Comparison of ENCODE assay signal across 11 cellular contexts in the genomic region with DNA sequence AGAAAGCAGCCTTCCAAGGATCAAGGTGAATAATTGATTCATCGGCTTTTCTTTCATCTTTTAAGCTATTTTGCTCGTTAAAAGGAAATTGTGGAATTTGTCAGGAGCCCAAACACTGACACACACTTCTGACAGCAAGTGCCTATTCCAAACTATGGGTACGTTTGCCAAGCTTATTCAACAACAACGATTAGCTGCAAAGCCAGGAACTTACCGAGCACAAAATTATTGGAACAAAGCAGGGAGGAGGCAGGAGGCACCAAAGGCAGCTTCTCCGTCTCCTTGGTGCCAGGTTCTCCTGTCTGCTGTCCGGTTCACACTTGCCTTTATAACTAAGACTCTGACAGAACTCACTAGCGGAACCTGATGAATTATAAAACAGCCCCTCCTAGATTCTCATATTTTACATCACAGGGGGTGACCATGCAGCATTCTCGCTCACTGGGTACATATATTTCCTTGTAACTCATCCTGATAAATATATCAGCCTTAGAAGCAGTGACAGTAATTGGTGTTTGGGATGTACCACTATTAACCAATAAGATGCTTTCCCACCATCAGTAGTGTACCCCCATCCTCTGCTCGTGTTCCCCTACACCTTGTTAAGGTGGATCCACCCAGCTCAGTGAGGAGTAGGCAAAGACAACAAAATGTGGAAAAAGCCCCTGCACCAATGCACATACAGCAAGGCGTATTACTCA.
DNase-seq lines count a peak whose midpoint lies in the region; ATAC-seq and TF ChIP-seq lines count a peak whose summit lies in the region.
"Had no signal": no experiment of that assay in that cellular context is flagged by ENCODE, and none has a peak within 500 bp of the region (broad histone marks: within the 10 kb centered on the region; RNA-seq: fewer than 3 reads in every experiment).

No MANE protein-coding gene starts in this region.

- H2BK20ac ChIP-seq in H9 (ENCODE audit: low read depth, low read length, poor library complexity, severe bottlenecking), result no peak overlapping the region

- peak; percentile 47 for DNase-seq in Ammon's horn (ENCODE audit: low spot score)
- no peak for DNase-seq in MM.1S
- DNase-seq in cerebellum (ENCODE audit: low spot score), result peak; percentile 19
- peak; percentile 16 for DNase-seq in occipital lobe (lab: John Stamatoyannopoulos, UW)
- DNase-seq in H9, result no peak
- no peak for DNase-seq in NCI-H187 treated with DMSO at 0.1 percent for 48 hours (lab: John Stamatoyannopoulos, UW)
- no peak for DNase-seq in effector memory CD4-positive, alpha-beta T cell
- DNase-seq: Right ventricle myocardium superior; stimulated activated CD8-positive, alpha-beta memory T cell treated with anti-CD3 and anti-CD28 coated beads, Interleukin-4, amount 100 ng/mL, for 48 hours had no signal

- no peaks in the 10 kb centered on the region for H3K36me3 Mint-ChIP-seq in H9 (ENCODE audit: insufficient read depth in 1 of 3, low read depth in 3 of 3)

- no peak for TF ChIP-seq CTCF in MM.1S (IDR thresholded peaks at IDR 0.05; ENCODE audit: low read length)
- no peak for TF ChIP-seq CTCF in H9 (conservative IDR thresholded peaks at IDR 0.05)

- H3K4me2 ChIP-seq in MM.1S (ENCODE audit: low read depth, low read length) (peak overlapping the region; percentile 75), H9 (ENCODE audit: insufficient read depth, insufficient read length, low read length) (no peak overlapping the region)

- H3K23me2 ChIP-seq in H9 (ENCODE audit: insufficient read length, low read depth, low read length, poor library complexity, severe bottlenecking), result no peaks in the 10 kb centered on the region

- H4K91ac ChIP-seq in H9 (ENCODE audit: insufficient read length, low read depth, low read length), result no peak overlapping the region

- H3K36me3 ChIP-seq in MM.1S (replicated peaks; ENCODE audit: insufficient read depth, low read length), result no peaks in the 10 kb centered on the region
- H3K36me3 ChIP-seq in effector memory CD4-positive, alpha-beta T cell (ENCODE audit: control insufficient read depth, insufficient read depth, low read length), result no peaks in the 10 kb centered on the region

- no peak overlapping the region for H3K56ac ChIP-seq in H9 (ENCODE audit: insufficient read length, low read depth, low read length)

- WGBS in H9 (ENCODE audit: extremely low coverage, insufficient read length, low lambda C conversion rate), result no CpG with 5 or more reads among the region's 11 CpGs

- H3K27ac ChIP-seq in MM.1S (ENCODE audit: low read length) (no peak overlapping the region), H9 (ENCODE audit: insufficient read length, low read depth, low read length) (no peak overlapping the region)
- H3K27ac ChIP-seq in effector memory CD4-positive, alpha-beta T cell (ENCODE audit: insufficient read depth, low read length, poor library complexity, severe bottlenecking), result no peak overlapping the region
- H3K27ac ChIP-seq: epithelial cell of prostate had no signal

- H2BK12ac ChIP-seq in H9 (ENCODE audit: insufficient read length, low read depth, low read length), result no peak overlapping the region

- H2BK5ac ChIP-seq in H9 (ENCODE audit: insufficient read length, low read length), result no peak overlapping the region

- H3K79me2 ChIP-seq in MM.1S (ENCODE audit: low read length), result no peaks in the 10 kb centered on the region
- H3K79me2 ChIP-seq in H9 (ENCODE audit: insufficient read depth, low read length), result no peaks in the 10 kb centered on the region

- no peak overlapping the region for H3K23ac ChIP-seq in H9 (ENCODE audit: insufficient read length, low read depth, low read length)

- no peak overlapping the region for H2AFZ ChIP-seq in MM.1S (ENCODE audit: low read length)
- H2AFZ ChIP-seq in H9 (ENCODE audit: low read length), result no peak overlapping the region

- H4K5ac ChIP-seq in H9 (ENCODE audit: insufficient read length, low read depth, low read length), result no peak overlapping the region

- H3K4me1 ChIP-seq in MM.1S (ENCODE audit: low read length) (no peaks in the 10 kb centered on the region; the same call in 1 of the 2 replicates), H9 (ENCODE audit: insufficient read depth, low read length) (peaks cover 5% of the 10 kb centered on the region; the same call in 1 of the 2 replicates)
- H3K4me1 ChIP-seq in effector memory CD4-positive, alpha-beta T cell (ENCODE audit: control insufficient read depth, insufficient read depth, low read length, poor library complexity, severe bottlenecking), result no peaks in the 10 kb centered on the region

- no peak overlapping the region for H3K18ac ChIP-seq in H9 (ENCODE audit: insufficient read length, low read depth, low read length)

- no peak overlapping the region for H4K8ac ChIP-seq in H9 (replicated peaks; ENCODE audit: insufficient read length, low read depth, low read length)

- H2AK5ac ChIP-seq in H9 (ENCODE audit: insufficient read length, low read length), result no peak overlapping the region

- H3F3A ChIP-seq in MM.1S (ENCODE audit: insufficient read depth, low read length), result no peaks in the 10 kb centered on the region

- H3K4me3 ChIP-seq in MM.1S (ENCODE audit: low read length), result peak overlapping the region; percentile 66
- H3K4me3 ChIP-seq in effector memory CD4-positive, alpha-beta T cell (ENCODE audit: insufficient read depth, low read depth, low read length, poor library complexity, severe bottlenecking), result no peak overlapping the region

- H3K27me3 Mint-ChIP-seq in H9 (ENCODE audit: low read depth), result no peaks in the 10 kb centered on the region

- ATAC-seq in GM19467 (IDR thresholded peaks at IDR 0.05; ENCODE audit: unreplicated experiment), result no peak

- H2BK15ac ChIP-seq in H9 (ENCODE audit: low read depth, low read length), result no peak overlapping the region

- H3T11ph ChIP-seq in H9 (ENCODE audit: low read length), result no peak overlapping the region

- no peak overlapping the region for H3K4me3 Mint-ChIP-seq in H9

- no peaks in the 10 kb centered on the region for H3K79me1 ChIP-seq in H9 (ENCODE audit: insufficient read depth, low read depth, low read length, poor library complexity, severe bottlenecking)

- H3K9me3 ChIP-seq in MM.1S (replicated peaks; ENCODE audit: insufficient read depth, low read length), result no peaks in the 10 kb centered on the region
- no peaks in the 10 kb centered on the region for H3K9me3 ChIP-seq in H9 (ENCODE audit: control insufficient read depth, low read depth, low read length)
- no peaks in the 10 kb centered on the region for H3K9me3 ChIP-seq in effector memory CD4-positive, alpha-beta T cell (ENCODE audit: control insufficient read depth, low read length)

- no peak overlapping the region for H3K4ac ChIP-seq in H9 (ENCODE audit: low read depth, low read length)

- no peak overlapping the region for H2BK120ac ChIP-seq in H9 (ENCODE audit: low read depth, low read length, poor library complexity, severe bottlenecking)

- H4K20me1 ChIP-seq in MM.1S (ENCODE audit: insufficient read depth, low read length) (no peaks in the 10 kb centered on the region), H9 (ENCODE audit: control insufficient read depth, insufficient read depth, insufficient read length) (peaks cover 2% of the 10 kb centered on the region)

- H3K4me1 Mint-ChIP-seq in H9, result peaks cover 22 to 26% of the 10 kb centered on the region in 2 experiments

- no peaks in the 10 kb centered on the region for H3K9me3 Mint-ChIP-seq in H9

- H3K27ac Mint-ChIP-seq in H9, result peak overlapping the region in 1 of 3 experiments; percentile 27; a peak in 1 of 7 replicates

- H3K27me3 ChIP-seq in MM.1S (replicated peaks; ENCODE audit: insufficient read depth, low read length), result no peaks in the 10 kb centered on the region
- H3K27me3 ChIP-seq in H9 (ENCODE audit: insufficient read depth, low read length), result no peaks in the 10 kb centered on the region
- no peaks in the 10 kb centered on the region for H3K27me3 ChIP-seq in effector memory CD4-positive, alpha-beta T cell (replicated peaks; ENCODE audit: control insufficient read depth, insufficient read depth, low read length, poor library complexity, severe bottlenecking)

- no peak overlapping the region for H3K14ac ChIP-seq in H9 (ENCODE audit: insufficient read depth, low read length)

- no peaks in the 10 kb centered on the region for H3K9me2 ChIP-seq in MM.1S (replicated peaks; ENCODE audit: insufficient read depth, low read length)

- no peak overlapping the region for H3K9ac ChIP-seq in MM.1S (ENCODE audit: low read length)
- no peak overlapping the region for H3K9ac ChIP-seq in H9 (ENCODE audit: extremely low read depth, insufficient read length, low read length)

Comparison
In these comparisons a context has a peak if more than half of its experiments do, and no peak if none do; other contexts are left out.
1. DNase-seq: peak in Ammon's horn (single experiment), cerebellum (single experiment) and occipital lobe (single experiment); none in MM.1S (single experiment), H9 (single experiment), NCI-H187 treated with DMSO at 0.1 percent for 48 hours (single experiment) and effector memory CD4-positive, alpha-beta T cell (0 of 3).